Comparison of ENCODE assay signal across 34 cellular contexts in genomic region chr6:151639750-151640149, GRCh38.
"Had no signal": no experiment of that assay in that cellular context is flagged by ENCODE, and none has a peak within 500 bp of the region (broad histone marks: within the 10 kb centered on the region; RNA-seq: fewer than 3 reads in every experiment).

No MANE protein-coding gene starts in this region.

- DNase-seq: activated effector memory CD4-positive, alpha-beta T cell treated with anti-CD3 and anti-CD28 coated beads, Interleukin-2, amount 50 U/mL, for 16 hours; activated effector memory CD4-positive, alpha-beta T cell treated with Interleukin-2 at 50 U/mL for 16 hours; activated gamma-delta T cell; activated gamma-delta T cell treated with Interleukin-2 at 50 U/mL for 16 hours; activated naive CD4-positive, alpha-beta T cell; activated naive CD4-positive, alpha-beta T cell treated with anti-CD3 and anti-CD28 coated beads for 36 hours; activated naive CD4-positive, alpha-beta T cell treated with anti-CD3 and anti-CD28 coated beads, Interleukin-2, amount 10 ng/mL, durations not matched to agents 7 days and 5 days; activated naive CD4-positive, alpha-beta T cell treated with anti-CD3 and anti-CD28 coated beads, Interleukin-2, amount 50 U/mL, for 16 hours; activated naive CD4-positive, alpha-beta T cell treated with Interleukin-2 at 50 U/mL for 16 hours; activated naive CD8-positive, alpha-beta T cell treated with anti-CD3 and anti-CD28 coated beads for 36 hours; activated naive CD8-positive, alpha-beta T cell treated with anti-CD3 and anti-CD28 coated beads, Interleukin-2, amount 10 ng/mL, durations not matched to agents 7 days and 5 days; activated naive CD8-positive, alpha-beta T cell treated with anti-CD3 and anti-CD28 coated beads, Interleukin-2, amount 50 U/mL, for 24 hours; activated T-cell treated with anti-CD3 and anti-CD28 coated beads, Interleukin-2, amount 50 U/mL, for 1 hour; activated T-cell treated with anti-CD3 and anti-CD28 coated beads, Interleukin-2, amount 50 U/mL, for 24 hours; activated T-cell treated with anti-CD3 and anti-CD28 coated beads, Interleukin-2, amount 50 U/mL, for 4 hours; activated T-cell treated with anti-CD3 and anti-CD28 coated beads, Interleukin-2, amount 50 U/mL, for 48 hours; activated T-cell treated with anti-CD3 and anti-CD28 coated beads, Interleukin-2, amount 50 U/mL, for 72 hours; adrenal gland; amniotic stem cell; amygdala; anterior cingulate cortex; aorta; body of pancreas; brain microvascular endothelial cell; caudate nucleus; central memory CD4-positive, alpha-beta T cell; cerebellar nuclear complex had no signal

- H3K4me3 ChIP-seq: adrenal gland, ascending aorta, body of pancreas, breast epithelium, cardiac muscle cell had no signal

- ATAC-seq: activated naive CD4-positive, alpha-beta T cell treated with anti-CD3 and anti-CD28 coated beads, Interleukin-2, amount 50 U/mL, for 72 hours; activated naive CD8-positive, alpha-beta T cell treated with anti-CD3 and anti-CD28 coated beads, Interleukin-2, amount 50 U/mL, for 24 hours; activated T-cell treated with anti-CD3 and anti-CD28 coated beads, Interleukin-2, amount 50 U/mL, for 4 hours; activated T-cell treated with anti-CD3 and anti-CD28 coated beads, Interleukin-2, amount 50 U/mL, for 72 hours; activated T-helper 17 cell treated with anti-CD3 and anti-CD28 coated beads, Interleukin-2, amount 50 U/mL, for 72 hours; body of pancreas had no signal

- H3K9me3 ChIP-seq: adrenal gland, ascending aorta, body of pancreas, breast epithelium had no signal

- H3K27ac ChIP-seq: adrenal gland, ascending aorta, body of pancreas, brain microvascular endothelial cell, breast epithelium, cardiac muscle cell had no signal

- H3K36me3 ChIP-seq: adrenal gland, ascending aorta, brain microvascular endothelial cell, breast epithelium, cardiac muscle cell had no signal

- H3K27me3 ChIP-seq: adrenal gland, ascending aorta, body of pancreas, brain microvascular endothelial cell, breast epithelium, cardiac muscle cell had no signal

- H3K4me1 ChIP-seq: adrenal gland, ascending aorta, body of pancreas, breast epithelium had no signal

- FAIRE-seq: astrocyte, bronchial epithelial cell had no signal
